In the genomic region with DNA sequence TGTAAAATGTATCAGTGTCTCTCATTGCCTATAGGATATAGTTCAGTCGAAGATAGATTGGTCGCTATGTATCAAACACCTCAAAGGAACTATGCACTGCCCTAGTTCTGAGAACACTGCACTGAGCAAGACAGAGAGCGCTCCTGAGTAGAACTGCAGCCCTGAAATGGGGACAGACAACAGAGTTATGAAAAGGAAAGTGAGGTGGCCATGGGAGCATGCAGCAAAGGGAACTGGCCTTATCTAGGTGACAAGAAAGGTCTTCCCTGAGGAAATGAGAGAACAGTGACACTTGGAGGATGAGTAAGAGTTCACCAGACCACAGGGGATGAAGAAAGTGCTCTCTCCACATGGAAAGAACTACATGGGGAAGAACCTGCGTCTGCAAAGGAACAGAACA, we compare ENCODE assay signal across 1 cellular context.
TF ChIP-seq lines count a peak whose summit lies in the region.

No MANE protein-coding gene starts in this region.

TF ChIP-seq in K562, 482 proteins besides CTCF, POLR2A, EP300 and RAD21 (continues in another document):
- TF ChIP-seq RBM22 (IDR thresholded peaks at IDR 0.05; ENCODE audit: low read depth, low read length, poor library complexity, severe bottlenecking) (no peak), ZNF778 (CRISPR knock-in tag; IDR thresholded peaks at IDR 0.05) (no peak), NFIX (CRISPR knock-in tag; IDR thresholded peaks at IDR 0.05; ENCODE audit: low read depth) (no peak), ESRRA (IDR thresholded peaks at IDR 0.05; ENCODE audit: borderline replicate concordance, low read depth) (peak; percentile 62; the same call in 1 of the 2 replicates), SIN3B (IDR thresholded peaks at IDR 0.05; ENCODE audit: low read depth) (no peak), CREM (IDR thresholded peaks at IDR 0.05; ENCODE audit: low read depth) (no peak), CTBP1 (IDR thresholded peaks at IDR 0.05; ENCODE audit: borderline replicate concordance) (peak; percentile 61), SPI1 (IDR thresholded peaks at IDR 0.05; ENCODE audit: borderline replicate concordance, low read depth, low read length) (peak; percentile 51; the same call in 1 of the 2 replicates), ZNF696 (CRISPR knock-in tag; conservative IDR thresholded peaks at IDR 0.05) (no peak), HMGN3 (IDR thresholded peaks at IDR 0.05; ENCODE audit: borderline replicate concordance, extremely low read depth, insufficient read length, low read depth, low read length) (no peak), ZNF316 (IDR thresholded peaks at IDR 0.05) (no peak), ZNF165 (CRISPR knock-in tag; IDR thresholded peaks at IDR 0.05; ENCODE audit: borderline replicate concordance) (no peak), ZNF311 (CRISPR knock-in tag; IDR thresholded peaks at IDR 0.05) (no peak), KDM5B (IDR thresholded peaks at IDR 0.05; ENCODE audit: insufficient replicate concordance, low read depth, low read length) (no peak), FOXA3 (CRISPR knock-in tag; conservative IDR thresholded peaks at IDR 0.05 in 1 of 2, IDR thresholded peaks at IDR 0.05 in 1 of 2) (no peak), SRSF3 (IDR thresholded peaks at IDR 0.05; ENCODE audit: insufficient read depth, low read length) (no peak), ZNF76 (CRISPR knock-in tag; IDR thresholded peaks at IDR 0.05; ENCODE audit: borderline replicate concordance) (no peak), ZNF699 (CRISPR knock-in tag; IDR thresholded peaks at IDR 0.05; ENCODE audit: insufficient replicate concordance) (no peak), MAFK (IDR thresholded peaks at IDR 0.05; ENCODE audit: low read length) (no peak), NUFIP1 (IDR thresholded peaks at IDR 0.05; ENCODE audit: partially characterized antibody) (no peak), NR2C2 (CRISPR knock-in tag; IDR thresholded peaks at IDR 0.05) (no peak), NR2C2 (tag; IDR thresholded peaks at IDR 0.05) (peak; percentile 72; the same call in 1 of the 2 replicates), FOSL1 (tag; conservative IDR thresholded peaks at IDR 0.05) (peak; percentile 66), ATF7 (IDR thresholded peaks at IDR 0.05) (no peak), SMARCA4 (IDR thresholded peaks at IDR 0.05) (no peak), HMG20B (CRISPR knock-in tag; IDR thresholded peaks at IDR 0.05) (no peak), ZBTB17 (CRISPR knock-in tag; IDR thresholded peaks at IDR 0.05) (no peak), PTTG1 (tag; IDR thresholded peaks at IDR 0.05; ENCODE audit: low read depth) (no peak)
- TF ChIP-seq, protein P1, sequence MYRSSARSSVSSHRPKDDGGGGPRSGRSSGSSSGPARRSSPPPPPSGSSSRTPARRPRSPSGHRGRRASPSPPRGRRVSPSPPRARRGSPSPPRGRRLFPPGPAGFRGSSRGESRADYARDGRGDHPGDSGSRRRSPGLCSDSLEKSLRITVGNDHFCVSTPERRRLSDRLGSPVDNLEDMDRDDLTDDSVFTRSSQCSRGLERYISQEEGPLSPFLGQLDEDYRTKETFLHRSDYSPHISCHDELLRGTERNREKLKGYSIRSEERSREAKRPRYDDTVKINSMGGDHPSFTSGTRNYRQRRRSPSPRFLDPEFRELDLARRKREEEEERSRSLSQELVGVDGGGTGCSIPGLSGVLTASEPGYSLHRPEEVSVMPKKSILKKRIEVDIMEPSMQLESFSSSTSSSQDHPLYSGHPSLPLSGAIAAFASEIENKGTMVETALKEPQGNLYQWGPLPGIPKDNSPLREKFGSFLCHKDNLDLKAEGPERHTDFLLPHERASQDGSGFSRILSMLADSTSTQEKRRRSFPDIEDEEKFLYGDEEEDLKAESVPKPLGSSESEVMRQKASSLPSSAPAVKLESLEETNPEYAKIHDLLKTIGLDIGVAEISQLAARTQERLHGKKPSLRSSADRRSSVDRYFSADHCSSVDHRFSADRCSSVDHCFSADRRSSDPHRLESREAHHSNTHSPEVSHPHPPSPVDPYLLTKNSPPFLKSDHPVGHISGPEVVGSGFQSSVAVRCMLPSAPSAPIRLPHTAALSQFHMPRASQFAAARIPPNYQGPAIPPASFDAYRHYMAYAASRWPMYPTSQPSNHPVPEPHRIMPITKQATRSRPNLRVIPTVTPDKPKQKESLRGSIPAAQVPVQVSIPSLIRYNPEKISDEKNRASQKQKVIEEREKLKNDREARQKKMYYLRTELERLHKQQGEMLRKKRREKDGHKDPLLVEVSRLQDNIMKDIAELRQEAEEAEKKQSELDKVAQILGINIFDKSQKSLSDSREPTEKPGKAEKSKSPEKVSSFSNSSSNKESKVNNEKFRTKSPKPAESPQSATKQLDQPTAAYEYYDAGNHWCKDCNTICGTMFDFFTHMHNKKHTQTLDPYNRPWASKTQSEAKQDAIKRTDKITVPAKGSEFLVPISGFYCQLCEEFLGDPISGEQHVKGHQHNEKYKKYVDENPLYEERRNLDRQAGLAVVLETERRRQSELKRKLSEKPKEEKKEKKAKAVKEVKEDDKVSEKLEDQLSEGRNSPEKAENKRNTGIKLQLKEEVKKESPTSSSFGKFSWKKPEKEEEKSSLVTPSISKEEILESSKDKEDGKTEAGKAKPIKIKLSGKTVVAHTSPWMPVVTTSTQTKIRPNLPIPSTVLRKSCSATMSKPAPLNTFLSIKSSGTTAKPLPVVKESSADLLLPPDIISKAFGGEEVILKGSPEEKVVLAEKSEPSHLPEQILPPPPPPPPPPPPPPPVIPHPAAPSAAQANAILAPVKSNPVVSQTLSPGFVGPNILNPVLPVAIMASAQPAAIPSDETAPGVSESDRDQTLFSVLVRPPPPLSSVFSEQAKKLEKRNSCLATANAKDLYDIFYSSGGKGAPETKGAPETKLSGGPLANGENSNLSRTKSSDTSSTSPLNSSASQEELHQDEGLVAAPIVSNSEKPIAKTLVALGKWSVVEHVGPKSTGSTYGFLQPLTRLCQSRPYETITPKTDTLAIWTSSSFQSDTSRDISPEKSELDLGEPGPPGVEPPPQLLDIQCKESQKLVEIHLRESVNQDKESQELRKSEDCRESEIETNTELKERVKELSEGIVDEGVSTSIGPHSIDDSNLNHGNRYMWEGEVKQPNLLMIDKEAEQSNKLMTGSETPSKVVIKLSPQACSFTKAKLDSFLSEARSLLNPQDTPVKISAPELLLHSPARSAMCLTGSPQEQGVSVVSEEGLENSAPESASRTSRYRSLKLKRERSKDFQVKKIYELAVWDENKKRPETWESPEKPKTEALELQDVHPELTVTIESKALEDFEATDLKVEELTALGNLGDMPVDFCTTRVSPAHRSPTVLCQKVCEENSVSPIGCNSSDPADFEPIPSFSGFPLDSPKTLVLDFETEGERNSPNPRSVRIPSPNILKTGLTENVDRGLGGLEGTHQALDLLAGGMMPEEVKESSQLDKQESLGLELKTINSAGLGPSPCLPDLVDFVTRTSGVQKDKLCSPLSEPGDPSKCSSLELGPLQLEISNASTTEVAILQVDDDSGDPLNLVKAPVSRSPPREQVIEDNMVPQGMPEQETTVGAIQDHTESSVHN (IDR thresholded peaks at IDR 0.05; ENCODE audit: borderline replicate concordance in 1 of 2, low read depth in 1 of 2) = no peak
- TF ChIP-seq, protein P2, sequence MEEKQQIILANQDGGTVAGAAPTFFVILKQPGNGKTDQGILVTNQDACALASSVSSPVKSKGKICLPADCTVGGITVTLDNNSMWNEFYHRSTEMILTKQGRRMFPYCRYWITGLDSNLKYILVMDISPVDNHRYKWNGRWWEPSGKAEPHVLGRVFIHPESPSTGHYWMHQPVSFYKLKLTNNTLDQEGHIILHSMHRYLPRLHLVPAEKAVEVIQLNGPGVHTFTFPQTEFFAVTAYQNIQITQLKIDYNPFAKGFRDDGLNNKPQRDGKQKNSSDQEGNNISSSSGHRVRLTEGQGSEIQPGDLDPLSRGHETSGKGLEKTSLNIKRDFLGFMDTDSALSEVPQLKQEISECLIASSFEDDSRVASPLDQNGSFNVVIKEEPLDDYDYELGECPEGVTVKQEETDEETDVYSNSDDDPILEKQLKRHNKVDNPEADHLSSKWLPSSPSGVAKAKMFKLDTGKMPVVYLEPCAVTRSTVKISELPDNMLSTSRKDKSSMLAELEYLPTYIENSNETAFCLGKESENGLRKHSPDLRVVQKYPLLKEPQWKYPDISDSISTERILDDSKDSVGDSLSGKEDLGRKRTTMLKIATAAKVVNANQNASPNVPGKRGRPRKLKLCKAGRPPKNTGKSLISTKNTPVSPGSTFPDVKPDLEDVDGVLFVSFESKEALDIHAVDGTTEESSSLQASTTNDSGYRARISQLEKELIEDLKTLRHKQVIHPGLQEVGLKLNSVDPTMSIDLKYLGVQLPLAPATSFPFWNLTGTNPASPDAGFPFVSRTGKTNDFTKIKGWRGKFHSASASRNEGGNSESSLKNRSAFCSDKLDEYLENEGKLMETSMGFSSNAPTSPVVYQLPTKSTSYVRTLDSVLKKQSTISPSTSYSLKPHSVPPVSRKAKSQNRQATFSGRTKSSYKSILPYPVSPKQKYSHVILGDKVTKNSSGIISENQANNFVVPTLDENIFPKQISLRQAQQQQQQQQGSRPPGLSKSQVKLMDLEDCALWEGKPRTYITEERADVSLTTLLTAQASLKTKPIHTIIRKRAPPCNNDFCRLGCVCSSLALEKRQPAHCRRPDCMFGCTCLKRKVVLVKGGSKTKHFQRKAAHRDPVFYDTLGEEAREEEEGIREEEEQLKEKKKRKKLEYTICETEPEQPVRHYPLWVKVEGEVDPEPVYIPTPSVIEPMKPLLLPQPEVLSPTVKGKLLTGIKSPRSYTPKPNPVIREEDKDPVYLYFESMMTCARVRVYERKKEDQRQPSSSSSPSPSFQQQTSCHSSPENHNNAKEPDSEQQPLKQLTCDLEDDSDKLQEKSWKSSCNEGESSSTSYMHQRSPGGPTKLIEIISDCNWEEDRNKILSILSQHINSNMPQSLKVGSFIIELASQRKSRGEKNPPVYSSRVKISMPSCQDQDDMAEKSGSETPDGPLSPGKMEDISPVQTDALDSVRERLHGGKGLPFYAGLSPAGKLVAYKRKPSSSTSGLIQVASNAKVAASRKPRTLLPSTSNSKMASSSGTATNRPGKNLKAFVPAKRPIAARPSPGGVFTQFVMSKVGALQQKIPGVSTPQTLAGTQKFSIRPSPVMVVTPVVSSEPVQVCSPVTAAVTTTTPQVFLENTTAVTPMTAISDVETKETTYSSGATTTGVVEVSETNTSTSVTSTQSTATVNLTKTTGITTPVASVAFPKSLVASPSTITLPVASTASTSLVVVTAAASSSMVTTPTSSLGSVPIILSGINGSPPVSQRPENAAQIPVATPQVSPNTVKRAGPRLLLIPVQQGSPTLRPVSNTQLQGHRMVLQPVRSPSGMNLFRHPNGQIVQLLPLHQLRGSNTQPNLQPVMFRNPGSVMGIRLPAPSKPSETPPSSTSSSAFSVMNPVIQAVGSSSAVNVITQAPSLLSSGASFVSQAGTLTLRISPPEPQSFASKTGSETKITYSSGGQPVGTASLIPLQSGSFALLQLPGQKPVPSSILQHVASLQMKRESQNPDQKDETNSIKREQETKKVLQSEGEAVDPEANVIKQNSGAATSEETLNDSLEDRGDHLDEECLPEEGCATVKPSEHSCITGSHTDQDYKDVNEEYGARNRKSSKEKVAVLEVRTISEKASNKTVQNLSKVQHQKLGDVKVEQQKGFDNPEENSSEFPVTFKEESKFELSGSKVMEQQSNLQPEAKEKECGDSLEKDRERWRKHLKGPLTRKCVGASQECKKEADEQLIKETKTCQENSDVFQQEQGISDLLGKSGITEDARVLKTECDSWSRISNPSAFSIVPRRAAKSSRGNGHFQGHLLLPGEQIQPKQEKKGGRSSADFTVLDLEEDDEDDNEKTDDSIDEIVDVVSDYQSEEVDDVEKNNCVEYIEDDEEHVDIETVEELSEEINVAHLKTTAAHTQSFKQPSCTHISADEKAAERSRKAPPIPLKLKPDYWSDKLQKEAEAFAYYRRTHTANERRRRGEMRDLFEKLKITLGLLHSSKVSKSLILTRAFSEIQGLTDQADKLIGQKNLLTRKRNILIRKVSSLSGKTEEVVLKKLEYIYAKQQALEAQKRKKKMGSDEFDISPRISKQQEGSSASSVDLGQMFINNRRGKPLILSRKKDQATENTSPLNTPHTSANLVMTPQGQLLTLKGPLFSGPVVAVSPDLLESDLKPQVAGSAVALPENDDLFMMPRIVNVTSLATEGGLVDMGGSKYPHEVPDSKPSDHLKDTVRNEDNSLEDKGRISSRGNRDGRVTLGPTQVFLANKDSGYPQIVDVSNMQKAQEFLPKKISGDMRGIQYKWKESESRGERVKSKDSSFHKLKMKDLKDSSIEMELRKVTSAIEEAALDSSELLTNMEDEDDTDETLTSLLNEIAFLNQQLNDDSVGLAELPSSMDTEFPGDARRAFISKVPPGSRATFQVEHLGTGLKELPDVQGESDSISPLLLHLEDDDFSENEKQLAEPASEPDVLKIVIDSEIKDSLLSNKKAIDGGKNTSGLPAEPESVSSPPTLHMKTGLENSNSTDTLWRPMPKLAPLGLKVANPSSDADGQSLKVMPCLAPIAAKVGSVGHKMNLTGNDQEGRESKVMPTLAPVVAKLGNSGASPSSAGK (IDR thresholded peaks at IDR 0.05) = peak; percentile 55
- TF ChIP-seq, protein P3, sequence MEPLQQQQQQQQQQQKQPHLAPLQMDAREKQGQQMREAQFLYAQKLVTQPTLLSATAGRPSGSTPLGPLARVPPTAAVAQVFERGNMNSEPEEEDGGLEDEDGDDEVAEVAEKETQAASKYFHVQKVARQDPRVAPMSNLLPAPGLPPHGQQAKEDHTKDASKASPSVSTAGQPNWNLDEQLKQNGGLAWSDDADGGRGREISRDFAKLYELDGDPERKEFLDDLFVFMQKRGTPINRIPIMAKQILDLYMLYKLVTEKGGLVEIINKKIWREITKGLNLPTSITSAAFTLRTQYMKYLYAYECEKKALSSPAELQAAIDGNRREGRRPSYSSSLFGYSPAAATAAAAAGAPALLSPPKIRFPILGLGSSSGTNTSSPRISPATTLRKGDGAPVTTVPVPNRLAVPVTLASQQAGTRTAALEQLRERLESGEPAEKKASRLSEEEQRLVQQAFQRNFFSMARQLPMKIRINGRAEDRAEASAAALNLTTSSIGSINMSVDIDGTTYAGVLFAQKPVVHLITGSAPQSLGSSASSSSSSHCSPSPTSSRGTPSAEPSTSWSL (CRISPR knock-in tag; IDR thresholded peaks at IDR 0.05; ENCODE audit: borderline replicate concordance) = no peak
- TF ChIP-seq, protein P4, sequence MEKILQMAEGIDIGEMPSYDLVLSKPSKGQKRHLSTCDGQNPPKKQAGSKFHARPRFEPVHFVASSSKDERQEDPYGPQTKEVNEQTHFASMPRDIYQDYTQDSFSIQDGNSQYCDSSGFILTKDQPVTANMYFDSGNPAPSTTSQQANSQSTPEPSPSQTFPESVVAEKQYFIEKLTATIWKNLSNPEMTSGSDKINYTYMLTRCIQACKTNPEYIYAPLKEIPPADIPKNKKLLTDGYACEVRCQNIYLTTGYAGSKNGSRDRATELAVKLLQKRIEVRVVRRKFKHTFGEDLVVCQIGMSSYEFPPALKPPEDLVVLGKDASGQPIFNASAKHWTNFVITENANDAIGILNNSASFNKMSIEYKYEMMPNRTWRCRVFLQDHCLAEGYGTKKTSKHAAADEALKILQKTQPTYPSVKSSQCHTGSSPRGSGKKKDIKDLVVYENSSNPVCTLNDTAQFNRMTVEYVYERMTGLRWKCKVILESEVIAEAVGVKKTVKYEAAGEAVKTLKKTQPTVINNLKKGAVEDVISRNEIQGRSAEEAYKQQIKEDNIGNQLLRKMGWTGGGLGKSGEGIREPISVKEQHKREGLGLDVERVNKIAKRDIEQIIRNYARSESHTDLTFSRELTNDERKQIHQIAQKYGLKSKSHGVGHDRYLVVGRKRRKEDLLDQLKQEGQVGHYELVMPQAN (IDR thresholded peaks at IDR 0.05; ENCODE audit: borderline replicate concordance) = no peak
